In genomic region chr1:179586107-179586823, GRCh38 we compare ENCODE assay signal across 1 cellular context.
TF ChIP-seq lines count a peak whose summit lies in the region.

No MANE protein-coding gene starts in this region.

TF ChIP-seq in HEK293, 187 proteins besides CTCF, POLR2A, EP300 and RAD21 (continued from another document and continues in another):
- TF ChIP-seq ZNF398 (tag by site-specific recombination; IDR thresholded peaks at IDR 0.05) (no peak), ZNF580 (tag by site-specific recombination; IDR thresholded peaks at IDR 0.05) (peak; percentile 64; the same call in 1 of the 2 replicates), ZBTB7A (tag by site-specific recombination; IDR thresholded peaks at IDR 0.05; ENCODE audit: low read depth) (no peak), TRIM28 (IDR thresholded peaks at IDR 0.05; ENCODE audit: borderline replicate concordance, low read length) (no peak), TSHZ1 (tag by site-specific recombination; IDR thresholded peaks at IDR 0.05; ENCODE audit: borderline replicate concordance) (no peak), ZNF76 (tag by site-specific recombination; IDR thresholded peaks at IDR 0.05; ENCODE audit: borderline replicate concordance, low read depth) (no peak), ZNF266 (tag by site-specific recombination; IDR thresholded peaks at IDR 0.05; ENCODE audit: low read depth) (no peak), SCRT2 (tag by site-specific recombination; IDR thresholded peaks at IDR 0.05) (no peak), ZBTB1 (tag by site-specific recombination; IDR thresholded peaks at IDR 0.05) (no peak), ZNF239 (tag by site-specific recombination; IDR thresholded peaks at IDR 0.05) (no peak), OSR2 (tag by site-specific recombination; IDR thresholded peaks at IDR 0.05) (peak; percentile 38; the same call in 1 of the 2 replicates), ZNF704 (tag by site-specific recombination; IDR thresholded peaks at IDR 0.05) (no peak), YY1 (tag by site-specific recombination; IDR thresholded peaks at IDR 0.05) (peak; percentile 54), ZBTB10 (tag by site-specific recombination; IDR thresholded peaks at IDR 0.05) (peak; percentile 61), ZNF692 (tag by site-specific recombination; IDR thresholded peaks at IDR 0.05) (0 out of 2 replicates have a peak, but pooled peaks have one; percentile 65), SP3 (tag by site-specific recombination; IDR thresholded peaks at IDR 0.05) (no peak), ZNF513 (tag by site-specific recombination; IDR thresholded peaks at IDR 0.05) (no peak), MEIS1 (CRISPR knock-in tag; IDR thresholded peaks at IDR 0.05; ENCODE audit: borderline replicate concordance) (no peak), ZNF146 (tag by site-specific recombination; IDR thresholded peaks at IDR 0.05) (no peak), ZNF140 (tag by site-specific recombination; IDR thresholded peaks at IDR 0.05) (no peak), ZBTB44 (tag by site-specific recombination; IDR thresholded peaks at IDR 0.05) (no peak), ZNF585B (tag by site-specific recombination; IDR thresholded peaks at IDR 0.05) (no peak), OVOL3 (tag by site-specific recombination; IDR thresholded peaks at IDR 0.05) (no peak), ZNF280C (tag by site-specific recombination; IDR thresholded peaks at IDR 0.05) (no peak), ZBTB6 (tag by site-specific recombination; IDR thresholded peaks at IDR 0.05) (no peak), ZNF10 (tag by site-specific recombination; IDR thresholded peaks at IDR 0.05) (no peak), KLF17 (tag by site-specific recombination; IDR thresholded peaks at IDR 0.05) (no peak), EGR2 (tag by site-specific recombination; IDR thresholded peaks at IDR 0.05; ENCODE audit: low read depth) (peak; percentile 88), ZNF112 (tag by site-specific recombination; IDR thresholded peaks at IDR 0.05) (no peak), PRDM6 (tag by site-specific recombination; IDR thresholded peaks at IDR 0.05) (no peak), ZNF37A (tag by site-specific recombination; IDR thresholded peaks at IDR 0.05) (no peak), ZNF114 (tag by site-specific recombination; IDR thresholded peaks at IDR 0.05) (no peak), ZNF416 (tag by site-specific recombination; IDR thresholded peaks at IDR 0.05) (no peak), MZF1 (tag by site-specific recombination; IDR thresholded peaks at IDR 0.05; ENCODE audit: borderline replicate concordance) (no peak), ZNF548 (tag by site-specific recombination; IDR thresholded peaks at IDR 0.05) (no peak), ZNF426 (tag by site-specific recombination; IDR thresholded peaks at IDR 0.05) (no peak), ZNF24 (tag by site-specific recombination; IDR thresholded peaks at IDR 0.05) (no peak)
